22 cellular contexts compared by ENCODE assay signal in the genomic region with DNA sequence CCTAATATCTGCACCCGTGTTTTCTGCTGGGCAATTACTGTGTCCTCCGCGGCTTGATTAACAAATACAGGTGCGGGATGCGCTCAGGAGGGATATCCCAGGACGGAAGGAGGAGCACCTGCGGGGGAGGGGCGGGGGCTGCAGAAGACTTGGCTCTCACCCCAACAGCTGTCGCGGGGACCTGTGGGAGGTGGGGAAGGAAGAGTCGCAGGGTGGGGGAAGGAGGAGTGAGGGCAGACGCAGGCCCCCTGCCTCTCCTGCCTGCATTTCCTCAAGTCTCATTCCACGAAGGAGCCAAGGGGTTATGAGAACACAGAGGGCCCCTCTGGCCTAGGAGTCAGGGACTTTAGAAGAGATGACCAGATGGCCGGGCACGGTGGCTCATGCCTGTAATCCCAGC.
"Had no signal": no experiment of that assay in that cellular context is flagged by ENCODE, and none has a peak within 500 bp of the region (broad histone marks: within the 10 kb centered on the region; RNA-seq: fewer than 3 reads in every experiment).

No MANE protein-coding gene starts in this region.

- H3K36me3 ChIP-seq: right atrium auricular region, suprapubic skin, transverse colon, upper lobe of right lung, vagina had no signal

- H3K27ac ChIP-seq: dorsolateral prefrontal cortex, parathyroid adenoma, right atrium auricular region, suprapubic skin, transverse colon, upper lobe of right lung, vagina had no signal

- H3K9me3 Mint-ChIP-seq: memory B cell; natural killer cell; stimulated activated naive CD8-positive, alpha-beta T cell treated with anti-CD3 and anti-CD28 coated beads, Interleukin-15, amount 100 ng/mL, for 72 hours had no signal

- H3K4me3 Mint-ChIP-seq: memory B cell; natural killer cell; stimulated activated naive CD8-positive, alpha-beta T cell treated with anti-CD3 and anti-CD28 coated beads, Interleukin-15, amount 100 ng/mL, for 72 hours had no signal

- H2AFZ ChIP-seq: parathyroid adenoma had no signal

- H3K27ac Mint-ChIP-seq: memory B cell; natural killer cell; progenitor cell of endocrine pancreas; stimulated activated naive CD8-positive, alpha-beta T cell treated with anti-CD3 and anti-CD28 coated beads, Interleukin-15, amount 100 ng/mL, for 72 hours had no signal

- DNase-seq: dorsolateral prefrontal cortex; effector CD4-positive, alpha-beta T cell; hypothalamus; kidney; natural killer cell; occipital lobe; stimulated activated CD4-positive, alpha-beta T cell treated with anti-CD3 and anti-CD28 coated beads, Interleukin-12 subunit alpha, Interleukin-12 subunit beta, amount 100 ng/mL, for 4 hours; stimulated activated CD4-positive, alpha-beta T cell treated with anti-CD3 and anti-CD28 coated beads, Interleukin-1b, Interleukin-23, amount 100 ng/mL, for 48 hours; stimulated activated CD4-positive, alpha-beta T cell treated with anti-CD3 and anti-CD28 coated beads, Interleukin-4, amount 100 ng/mL, for 1 hour; stimulated activated CD8-positive, alpha-beta memory T cell treated with anti-CD3 and anti-CD28 coated beads, Interleukin-4, amount 100 ng/mL, for 48 hours; stimulated activated naive CD4-positive, alpha-beta T cell; stimulated activated naive CD8-positive, alpha-beta T cell treated with anti-CD3 and anti-CD28 coated beads, Interleukin-15, amount 100 ng/mL, for 72 hours; transverse colon; upper lobe of right lung had no signal

- H3K4me1 ChIP-seq: parathyroid adenoma, right atrium auricular region, suprapubic skin, transverse colon, upper lobe of right lung, vagina had no signal

- H3K27me3 ChIP-seq: right atrium auricular region, transverse colon, vagina had no signal

- H3K9ac ChIP-seq: parathyroid adenoma had no signal

- H3K4me2 ChIP-seq: smooth muscle cell had no signal

- H3K9me3 ChIP-seq: right atrium auricular region, suprapubic skin, transverse colon, upper lobe of right lung, vagina had no signal

- H3K79me2 ChIP-seq: parathyroid adenoma had no signal

- H3K4me1 Mint-ChIP-seq: memory B cell; natural killer cell; stimulated activated naive CD8-positive, alpha-beta T cell treated with anti-CD3 and anti-CD28 coated beads, Interleukin-15, amount 100 ng/mL, for 72 hours had no signal

- H3K4me3 ChIP-seq: dorsolateral prefrontal cortex, lung, right atrium auricular region, smooth muscle cell, suprapubic skin, transverse colon, upper lobe of right lung, vagina had no signal

- H3K36me3 Mint-ChIP-seq: memory B cell, natural killer cell had no signal
